Comparison of ENCODE assay signal across 8 cellular contexts in genomic region chr5:37837101-37838032, GRCh38. TPM values are rescaled to one million over a fixed set of nuclear protein-coding genes. Genes with fewer than 3 reads are reported as not detected.
DNase-seq lines count a peak whose midpoint lies in the region; TF ChIP-seq lines count a peak whose summit lies in the region.

No MANE protein-coding gene starts in this region.

- H3K9me3 Mint-ChIP-seq in endodermal cell: no peaks in the 10 kb centered on the region

- DNase-seq in GM12865 (ENCODE audit: low read depth) (peak; percentile 79), NCI-H128 (lab: John Stamatoyannopoulos, UW; ENCODE audit: unreplicated experiment) (peak; percentile 29), endodermal cell (peak; percentile 90), NCI-H2171 treated with DMSO at 0.1 percent for 48 hours (lab: John Stamatoyannopoulos, UW) (no peak)
- peak; percentile 88 for DNase-seq in activated CD4-positive, alpha-beta T cell treated with anti-CD3 and anti-CD28 coated beads for 48 hours
- DNase-seq in stimulated activated CD8-positive, alpha-beta memory T cell treated with anti-CD3 and anti-CD28 coated beads, Interleukin-15, amount 100 ng/mL, for 48 hours (ENCODE audit: low read depth in 2 of 2): peak; percentile 47 to 63

- peaks cover 41% of the 10 kb centered on the region for H3K4me1 Mint-ChIP-seq in endodermal cell

- no peak overlapping the region for H3K27ac ChIP-seq in HEK293 (ENCODE audit: extremely low read depth, low read depth, low read length)
- no peak overlapping the region for H3K27ac ChIP-seq in endodermal cell (ENCODE audit: low read depth, low read length)
- no peak overlapping the region for H3K27ac ChIP-seq in mesodermal cell (ENCODE audit: low read depth, low read length, severe bottlenecking)

- POLR2A ChIA-PET in HEK293 (lab: Yijun Ruan, JAX): no interaction called here

- peak; percentile 81 for TF ChIP-seq CTCF in GM12865 (IDR thresholded peaks at IDR 0.05; ENCODE audit: insufficient read depth, low read depth, low read length, missing control alignments)
- TF ChIP-seq CTCF in HEK293 (tag by site-specific recombination; IDR thresholded peaks at IDR 0.05): no peak
- TF ChIP-seq CTCF in endodermal cell (conservative IDR thresholded peaks at IDR 0.05): peak; percentile 95

- peak overlapping the region; percentile 64 for H3K4me3 Mint-ChIP-seq in endodermal cell

- 3 to 4% methylated on average over 22 to 59 of the region's 60 CpGs for WGBS in endodermal cell (ENCODE audit: insufficient coverage in 1 of 2, insufficient read length in 1 of 2), 2 experiments
- WGBS in mesodermal cell (ENCODE audit: insufficient coverage in 2 of 2), 2 experiments: 2% methylated on average over 40 to 46 of the region's 60 CpGs

- H3K9me3 ChIP-seq in HEK293 (ENCODE audit: control insufficient read depth, insufficient read depth, low read depth, low read length) (no peaks in the 10 kb centered on the region), endodermal cell (ENCODE audit: control insufficient read depth, low read length) (no peaks in the 10 kb centered on the region), mesodermal cell (ENCODE audit: control insufficient read depth, low read length) (no peaks in the 10 kb centered on the region)

- CTCF ChIA-PET in HEK293 (lab: Yijun Ruan, JAX): interaction anchor here (0.6 to 1.5 kb wide), 11 partner anchors 11 to 1428 kb away, joined by 3 to 7 read pairs (median 3); no protein-coding TSS in a partner anchor

- peaks cover 89% of the 10 kb centered on the region for H3K27me3 ChIP-seq in endodermal cell (ENCODE audit: control insufficient read depth, insufficient read depth, low read length, poor library complexity, severe bottlenecking)

- peaks cover 19% of the 10 kb centered on the region for H3K4me1 ChIP-seq in HEK293 (ENCODE audit: control insufficient read depth, insufficient read depth, low read length)
- H3K4me1 ChIP-seq in endodermal cell (ENCODE audit: control insufficient read depth, insufficient read depth, low read length): peaks cover 4% of the 10 kb centered on the region
- H3K4me1 ChIP-seq in mesodermal cell (ENCODE audit: control insufficient read depth, insufficient read depth, low read length, poor library complexity, severe bottlenecking): peaks cover 25% of the 10 kb centered on the region

- peaks cover 0 to 8% of the 10 kb centered on the region in 2 experiments; a peak in 1 of 3 replicates for H3K36me3 ChIP-seq in HEK293 (ENCODE audit: control insufficient read depth in 2 of 2, insufficient read depth in 1 of 2, low read length in 2 of 2)
- no peaks in the 10 kb centered on the region for H3K36me3 ChIP-seq in endodermal cell (ENCODE audit: control insufficient read depth, insufficient read depth, low read length)
- peaks cover 5% of the 10 kb centered on the region for H3K36me3 ChIP-seq in mesodermal cell (ENCODE audit: control insufficient read depth, insufficient read depth, low read length)

- no peaks in the 10 kb centered on the region for H3K36me3 Mint-ChIP-seq in endodermal cell (ENCODE audit: low read depth)

- no peak overlapping the region for H3K4me3 ChIP-seq in GM12865 (ENCODE audit: low read depth, low read length)
- H3K4me3 ChIP-seq in HEK293 (ENCODE audit: low read depth, low read length): peak overlapping the region; percentile 8; the same call in 1 of the 2 replicates
- peak overlapping the region; percentile 78 for H3K4me3 ChIP-seq in endodermal cell (ENCODE audit: low read length)
- peak overlapping the region; percentile 51 for H3K4me3 ChIP-seq in mesodermal cell (ENCODE audit: extremely low read depth, insufficient read depth, low read length, poor library complexity, severe bottlenecking)

- H3K27ac Mint-ChIP-seq in endodermal cell: no peak overlapping the region

- peaks cover 81% of the 10 kb centered on the region for H3K27me3 Mint-ChIP-seq in endodermal cell (ENCODE audit: insufficient read depth)

- H3K9ac ChIP-seq in endodermal cell (ENCODE audit: extremely low read depth, low read length, poor library complexity, severe bottlenecking): no peak overlapping the region

TF ChIP-seq in HEK293, 187 proteins besides CTCF, POLR2A, EP300 and RAD21:
- TF ChIP-seq ZNF843 (tag by site-specific recombination; IDR thresholded peaks at IDR 0.05) (no peak), ZNF571 (tag by site-specific recombination; IDR thresholded peaks at IDR 0.05) (no peak), ZNF335 (tag by site-specific recombination; conservative IDR thresholded peaks at IDR 0.05) (no peak), TRIM28 (IDR thresholded peaks at IDR 0.05; ENCODE audit: borderline replicate concordance, low read length) (no peak), PRDM2 (tag by site-specific recombination; IDR thresholded peaks at IDR 0.05; ENCODE audit: borderline replicate concordance) (no peak), SP7 (tag by site-specific recombination; IDR thresholded peaks at IDR 0.05) (no peak), ZNF2 (tag by site-specific recombination; IDR thresholded peaks at IDR 0.05) (no peak), ZEB2 (tag by site-specific recombination; IDR thresholded peaks at IDR 0.05) (no peak), MYNN (tag by site-specific recombination; IDR thresholded peaks at IDR 0.05; ENCODE audit: borderline replicate concordance) (no peak), GFI1B (tag by site-specific recombination; IDR thresholded peaks at IDR 0.05) (no peak), ZNF747 (tag by site-specific recombination; IDR thresholded peaks at IDR 0.05) (no peak), ZXDB (tag by site-specific recombination; IDR thresholded peaks at IDR 0.05) (no peak), ZFP41 (tag by site-specific recombination; IDR thresholded peaks at IDR 0.05; ENCODE audit: borderline replicate concordance) (no peak)
TF ChIP-seq in HEK293: peak in this region for 0.

RNA-seq across cellular contexts. Expression of gene GDNF, which starts 2.5 kb away (rescaled TPM):
- 1 to 10 TPM in 1 of 2 donors, under 1 TPM in 1; 0.58 to 2.4 TPM for total RNA-seq in endodermal cell
- polyA plus RNA-seq in endodermal cell (2013, experiment 1 of 2): 1.1 TPM
- polyA plus RNA-seq in endodermal cell (2013, experiment 2 of 2): 0.58 TPM
- polyA plus RNA-seq in mesodermal cell (2013, experiment 1 of 2): 0.85 TPM
- 1.2 TPM for polyA plus RNA-seq in mesodermal cell (2013, experiment 2 of 2)
